In the genomic region with DNA sequence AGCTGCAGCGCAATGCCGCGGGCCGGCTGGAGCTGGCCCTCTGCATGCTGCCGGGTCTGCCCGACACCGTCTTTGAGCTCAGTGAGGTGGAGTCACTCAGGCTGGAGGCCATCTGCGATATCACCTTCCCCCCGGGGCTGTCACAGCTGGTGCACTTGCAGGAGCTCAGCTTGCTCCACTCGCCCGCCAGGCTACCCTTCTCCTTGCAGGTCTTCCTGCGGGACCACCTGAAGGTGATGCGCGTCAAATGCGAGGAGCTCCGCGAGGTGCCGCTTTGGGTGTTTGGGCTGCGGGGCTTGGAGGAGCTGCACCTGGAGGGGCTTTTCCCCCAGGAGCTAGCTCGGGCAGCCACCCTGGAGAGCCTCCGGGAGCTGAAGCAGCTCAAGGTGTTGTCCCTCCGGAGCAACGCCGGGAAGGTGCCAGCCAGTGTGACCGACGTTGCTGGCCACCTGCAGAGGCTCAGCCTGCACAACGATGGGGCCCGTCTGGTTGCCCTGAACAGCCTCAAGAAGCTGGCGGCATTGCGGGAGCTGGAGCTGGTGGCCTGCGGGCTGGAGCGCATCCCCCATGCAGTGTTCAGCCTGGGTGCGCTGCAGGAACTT, we compare ENCODE assay signal across 1 cellular context.
TF ChIP-seq lines count a peak whose summit lies in the region.

No MANE protein-coding gene starts in this region.

TF ChIP-seq in HepG2, 621 proteins besides CTCF, POLR2A, EP300 and RAD21:
- TF ChIP-seq AGO2 (optimal IDR thresholded peaks at IDR 0.05; ENCODE audit: low read depth, low read length), result peak; percentile 29
- TF ChIP-seq, protein P1, sequence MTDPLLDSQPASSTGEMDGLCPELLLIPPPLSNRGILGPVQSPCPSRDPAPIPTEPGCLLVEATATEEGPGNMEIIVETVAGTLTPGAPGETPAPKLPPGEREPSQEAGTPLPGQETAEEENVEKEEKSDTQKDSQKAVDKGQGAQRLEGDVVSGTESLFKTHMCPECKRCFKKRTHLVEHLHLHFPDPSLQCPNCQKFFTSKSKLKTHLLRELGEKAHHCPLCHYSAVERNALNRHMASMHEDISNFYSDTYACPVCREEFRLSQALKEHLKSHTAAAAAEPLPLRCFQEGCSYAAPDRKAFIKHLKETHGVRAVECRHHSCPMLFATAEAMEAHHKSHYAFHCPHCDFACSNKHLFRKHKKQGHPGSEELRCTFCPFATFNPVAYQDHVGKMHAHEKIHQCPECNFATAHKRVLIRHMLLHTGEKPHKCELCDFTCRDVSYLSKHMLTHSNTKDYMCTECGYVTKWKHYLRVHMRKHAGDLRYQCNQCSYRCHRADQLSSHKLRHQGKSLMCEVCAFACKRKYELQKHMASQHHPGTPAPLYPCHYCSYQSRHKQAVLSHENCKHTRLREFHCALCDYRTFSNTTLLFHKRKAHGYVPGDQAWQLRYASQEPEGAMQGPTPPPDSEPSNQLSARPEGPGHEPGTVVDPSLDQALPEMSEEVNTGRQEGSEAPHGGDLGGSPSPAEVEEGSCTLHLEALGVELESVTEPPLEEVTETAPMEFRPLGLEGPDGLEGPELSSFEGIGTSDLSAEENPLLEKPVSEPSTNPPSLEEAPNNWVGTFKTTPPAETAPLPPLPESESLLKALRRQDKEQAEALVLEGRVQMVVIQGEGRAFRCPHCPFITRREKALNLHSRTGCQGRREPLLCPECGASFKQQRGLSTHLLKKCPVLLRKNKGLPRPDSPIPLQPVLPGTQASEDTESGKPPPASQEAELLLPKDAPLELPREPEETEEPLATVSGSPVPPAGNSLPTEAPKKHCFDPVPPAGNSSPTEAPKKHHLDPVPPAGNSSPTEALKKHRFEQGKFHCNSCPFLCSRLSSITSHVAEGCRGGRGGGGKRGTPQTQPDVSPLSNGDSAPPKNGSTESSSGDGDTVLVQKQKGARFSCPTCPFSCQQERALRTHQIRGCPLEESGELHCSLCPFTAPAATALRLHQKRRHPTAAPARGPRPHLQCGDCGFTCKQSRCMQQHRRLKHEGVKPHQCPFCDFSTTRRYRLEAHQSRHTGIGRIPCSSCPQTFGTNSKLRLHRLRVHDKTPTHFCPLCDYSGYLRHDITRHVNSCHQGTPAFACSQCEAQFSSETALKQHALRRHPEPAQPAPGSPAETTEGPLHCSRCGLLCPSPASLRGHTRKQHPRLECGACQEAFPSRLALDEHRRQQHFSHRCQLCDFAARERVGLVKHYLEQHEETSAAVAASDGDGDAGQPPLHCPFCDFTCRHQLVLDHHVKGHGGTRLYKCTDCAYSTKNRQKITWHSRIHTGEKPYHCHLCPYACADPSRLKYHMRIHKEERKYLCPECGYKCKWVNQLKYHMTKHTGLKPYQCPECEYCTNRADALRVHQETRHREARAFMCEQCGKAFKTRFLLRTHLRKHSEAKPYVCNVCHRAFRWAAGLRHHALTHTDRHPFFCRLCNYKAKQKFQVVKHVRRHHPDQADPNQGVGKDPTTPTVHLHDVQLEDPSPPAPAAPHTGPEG (CRISPR knock-in tag; IDR thresholded peaks at IDR 0.05), result no peak
